In genomic region chr1:107963601-107964396, GRCh38 we compare ENCODE assay signal across 1 cellular context.
A peak's percentile ranks its signal among the peaks of the same experiment; 100 is the strongest.
TF ChIP-seq lines count a peak whose summit lies in the region.

No MANE protein-coding gene starts in this region.

TF ChIP-seq in GM12878, 131 proteins besides CTCF, POLR2A, EP300 and RAD21 (continued from another document and continues in another):
- no peak for TF ChIP-seq ATF2 (IDR thresholded peaks at IDR 0.05; ENCODE audit: low read length)
- 0 out of 3 replicates have a peak, but pooled peaks of 1 of the 2 experiments have one; percentile 8 for TF ChIP-seq EGR1 (IDR thresholded peaks at IDR 0.05; ENCODE audit: borderline replicate concordance in 1 of 2, low read depth in 2 of 2, low read length in 2 of 2)
- TF ChIP-seq CHD2 (IDR thresholded peaks at IDR 0.05; ENCODE audit: borderline replicate concordance, low read depth, low read length), result 0 out of 2 replicates have a peak, but pooled peaks have one; percentile 12
- no peak for TF ChIP-seq ZNF622 (IDR thresholded peaks at IDR 0.05)
- TF ChIP-seq POLR2AphosphoS5 (IDR thresholded peaks at IDR 0.05; ENCODE audit: low read length), result no peak
- no peak for TF ChIP-seq SIX5 (IDR thresholded peaks at IDR 0.05; ENCODE audit: low read depth, low read length, severe bottlenecking)
- no peak for TF ChIP-seq SMARCA5 (IDR thresholded peaks at IDR 0.05)
- no peak for TF ChIP-seq IRF4 (IDR thresholded peaks at IDR 0.05; ENCODE audit: low read depth, low read length)
- TF ChIP-seq MYC (IDR thresholded peaks at IDR 0.05; ENCODE audit: insufficient read depth, insufficient read length, insufficient replicate concordance, low read length, severe bottlenecking), result no peak
- TF ChIP-seq TCF12 (IDR thresholded peaks at IDR 0.05; ENCODE audit: low read depth, low read length), result no peak
- TF ChIP-seq HDAC6 (IDR thresholded peaks at IDR 0.05; ENCODE audit: unreplicated experiment), result no peak
- TF ChIP-seq, protein P1, sequence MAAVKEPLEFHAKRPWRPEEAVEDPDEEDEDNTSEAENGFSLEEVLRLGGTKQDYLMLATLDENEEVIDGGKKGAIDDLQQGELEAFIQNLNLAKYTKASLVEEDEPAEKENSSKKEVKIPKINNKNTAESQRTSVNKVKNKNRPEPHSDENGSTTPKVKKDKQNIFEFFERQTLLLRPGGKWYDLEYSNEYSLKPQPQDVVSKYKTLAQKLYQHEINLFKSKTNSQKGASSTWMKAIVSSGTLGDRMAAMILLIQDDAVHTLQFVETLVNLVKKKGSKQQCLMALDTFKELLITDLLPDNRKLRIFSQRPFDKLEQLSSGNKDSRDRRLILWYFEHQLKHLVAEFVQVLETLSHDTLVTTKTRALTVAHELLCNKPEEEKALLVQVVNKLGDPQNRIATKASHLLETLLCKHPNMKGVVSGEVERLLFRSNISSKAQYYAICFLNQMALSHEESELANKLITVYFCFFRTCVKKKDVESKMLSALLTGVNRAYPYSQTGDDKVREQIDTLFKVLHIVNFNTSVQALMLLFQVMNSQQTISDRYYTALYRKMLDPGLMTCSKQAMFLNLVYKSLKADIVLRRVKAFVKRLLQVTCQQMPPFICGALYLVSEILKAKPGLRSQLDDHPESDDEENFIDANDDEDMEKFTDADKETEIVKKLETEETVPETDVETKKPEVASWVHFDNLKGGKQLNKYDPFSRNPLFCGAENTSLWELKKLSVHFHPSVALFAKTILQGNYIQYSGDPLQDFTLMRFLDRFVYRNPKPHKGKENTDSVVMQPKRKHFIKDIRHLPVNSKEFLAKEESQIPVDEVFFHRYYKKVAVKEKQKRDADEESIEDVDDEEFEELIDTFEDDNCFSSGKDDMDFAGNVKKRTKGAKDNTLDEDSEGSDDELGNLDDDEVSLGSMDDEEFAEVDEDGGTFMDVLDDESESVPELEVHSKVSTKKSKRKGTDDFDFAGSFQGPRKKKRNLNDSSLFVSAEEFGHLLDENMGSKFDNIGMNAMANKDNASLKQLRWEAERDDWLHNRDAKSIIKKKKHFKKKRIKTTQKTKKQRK (IDR thresholded peaks at IDR 0.05; ENCODE audit: low read depth, low read length), result no peak
- TF ChIP-seq BCL11A (IDR thresholded peaks at IDR 0.05; ENCODE audit: low read depth, low read length), result no peak
- TF ChIP-seq, protein P2, sequence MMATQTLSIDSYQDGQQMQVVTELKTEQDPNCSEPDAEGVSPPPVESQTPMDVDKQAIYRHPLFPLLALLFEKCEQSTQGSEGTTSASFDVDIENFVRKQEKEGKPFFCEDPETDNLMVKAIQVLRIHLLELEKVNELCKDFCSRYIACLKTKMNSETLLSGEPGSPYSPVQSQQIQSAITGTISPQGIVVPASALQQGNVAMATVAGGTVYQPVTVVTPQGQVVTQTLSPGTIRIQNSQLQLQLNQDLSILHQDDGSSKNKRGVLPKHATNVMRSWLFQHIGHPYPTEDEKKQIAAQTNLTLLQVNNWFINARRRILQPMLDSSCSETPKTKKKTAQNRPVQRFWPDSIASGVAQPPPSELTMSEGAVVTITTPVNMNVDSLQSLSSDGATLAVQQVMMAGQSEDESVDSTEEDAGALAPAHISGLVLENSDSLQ (IDR thresholded peaks at IDR 0.05), result 0 out of 2 replicates have a peak, but pooled peaks have one; percentile 22
- no peak for TF ChIP-seq LARP7 (IDR thresholded peaks at IDR 0.05)
- TF ChIP-seq, protein P3, sequence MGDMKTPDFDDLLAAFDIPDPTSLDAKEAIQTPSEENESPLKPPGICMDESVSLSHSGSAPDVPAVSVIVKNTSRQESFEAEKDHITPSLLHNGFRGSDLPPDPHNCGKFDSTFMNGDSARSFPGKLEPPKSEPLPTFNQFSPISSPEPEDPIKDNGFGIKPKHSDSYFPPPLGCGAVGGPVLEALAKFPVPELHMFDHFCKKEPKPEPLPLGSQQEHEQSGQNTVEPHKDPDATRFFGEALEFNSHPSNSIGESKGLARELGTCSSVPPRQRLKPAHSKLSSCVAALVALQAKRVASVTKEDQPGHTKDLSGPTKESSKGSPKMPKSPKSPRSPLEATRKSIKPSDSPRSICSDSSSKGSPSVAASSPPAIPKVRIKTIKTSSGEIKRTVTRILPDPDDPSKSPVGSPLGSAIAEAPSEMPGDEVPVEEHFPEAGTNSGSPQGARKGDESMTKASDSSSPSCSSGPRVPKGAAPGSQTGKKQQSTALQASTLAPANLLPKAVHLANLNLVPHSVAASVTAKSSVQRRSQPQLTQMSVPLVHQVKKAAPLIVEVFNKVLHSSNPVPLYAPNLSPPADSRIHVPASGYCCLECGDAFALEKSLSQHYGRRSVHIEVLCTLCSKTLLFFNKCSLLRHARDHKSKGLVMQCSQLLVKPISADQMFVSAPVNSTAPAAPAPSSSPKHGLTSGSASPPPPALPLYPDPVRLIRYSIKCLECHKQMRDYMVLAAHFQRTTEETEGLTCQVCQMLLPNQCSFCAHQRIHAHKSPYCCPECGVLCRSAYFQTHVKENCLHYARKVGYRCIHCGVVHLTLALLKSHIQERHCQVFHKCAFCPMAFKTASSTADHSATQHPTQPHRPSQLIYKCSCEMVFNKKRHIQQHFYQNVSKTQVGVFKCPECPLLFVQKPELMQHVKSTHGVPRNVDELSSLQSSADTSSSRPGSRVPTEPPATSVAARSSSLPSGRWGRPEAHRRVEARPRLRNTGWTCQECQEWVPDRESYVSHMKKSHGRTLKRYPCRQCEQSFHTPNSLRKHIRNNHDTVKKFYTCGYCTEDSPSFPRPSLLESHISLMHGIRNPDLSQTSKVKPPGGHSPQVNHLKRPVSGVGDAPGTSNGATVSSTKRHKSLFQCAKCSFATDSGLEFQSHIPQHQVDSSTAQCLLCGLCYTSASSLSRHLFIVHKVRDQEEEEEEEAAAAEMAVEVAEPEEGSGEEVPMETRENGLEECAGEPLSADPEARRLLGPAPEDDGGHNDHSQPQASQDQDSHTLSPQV (IDR thresholded peaks at IDR 0.05), result no peak
- no peak for TF ChIP-seq ZZZ3 (IDR thresholded peaks at IDR 0.05; ENCODE audit: control insufficient read depth, insufficient read length, low read depth)
- TF ChIP-seq POU2F2 (IDR thresholded peaks at IDR 0.05; ENCODE audit: borderline replicate concordance, low read depth, low read length), result no peak
- TF ChIP-seq JUND (IDR thresholded peaks at IDR 0.05; ENCODE audit: low read depth, low read length), result no peak
- TF ChIP-seq JUNB (IDR thresholded peaks at IDR 0.05), result peak; percentile 63
- no peak for TF ChIP-seq BRCA1 (IDR thresholded peaks at IDR 0.05; ENCODE audit: low read depth, low read length)
- TF ChIP-seq TARDBP (IDR thresholded peaks at IDR 0.05; ENCODE audit: borderline replicate concordance), result no peak
- TF ChIP-seq RFX5 (IDR thresholded peaks at IDR 0.05; ENCODE audit: low read depth, low read length), result no peak
- no peak for TF ChIP-seq CBFB (IDR thresholded peaks at IDR 0.05; ENCODE audit: low read depth)
- no peak for TF ChIP-seq GATAD2B (conservative IDR thresholded peaks at IDR 0.05; ENCODE audit: low read depth)
- TF ChIP-seq RELB (IDR thresholded peaks at IDR 0.05; ENCODE audit: low read depth), result no peak
- no peak for TF ChIP-seq NBN (IDR thresholded peaks at IDR 0.05)
- TF ChIP-seq HDAC2 (IDR thresholded peaks at IDR 0.05), result no peak
- TF ChIP-seq SP1 (IDR thresholded peaks at IDR 0.05; ENCODE audit: low read depth, low read length), result no peak
- no peak for TF ChIP-seq NKRF (conservative IDR thresholded peaks at IDR 0.05)
- 0 out of 2 replicates have a peak, but pooled peaks have one; percentile 22 for TF ChIP-seq SPI1 (IDR thresholded peaks at IDR 0.05; ENCODE audit: borderline replicate concordance, insufficient read depth, low read depth, low read length)
- TF ChIP-seq, protein P4, sequence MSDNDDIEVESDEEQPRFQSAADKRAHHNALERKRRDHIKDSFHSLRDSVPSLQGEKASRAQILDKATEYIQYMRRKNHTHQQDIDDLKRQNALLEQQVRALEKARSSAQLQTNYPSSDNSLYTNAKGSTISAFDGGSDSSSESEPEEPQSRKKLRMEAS (IDR thresholded peaks at IDR 0.05; ENCODE audit: low read depth, low read length), result 0 out of 2 replicates have a peak, but pooled peaks have one; percentile 41
- peak; percentile 89 for TF ChIP-seq EED (IDR thresholded peaks at IDR 0.05; ENCODE audit: low read depth)
- TF ChIP-seq PML (IDR thresholded peaks at IDR 0.05; ENCODE audit: low read length), result no peak
- TF ChIP-seq NFIC (IDR thresholded peaks at IDR 0.05; ENCODE audit: low read depth, low read length), result peak; percentile 83
- no peak for TF ChIP-seq E2F8 (IDR thresholded peaks at IDR 0.05; ENCODE audit: low read depth, partially characterized antibody)
- no peak for TF ChIP-seq SUZ12 (IDR thresholded peaks at IDR 0.05; ENCODE audit: unreplicated experiment)
- TF ChIP-seq FOS (IDR thresholded peaks at IDR 0.05; ENCODE audit: borderline replicate concordance, extremely low read depth, insufficient read length), result no peak
- no peak for TF ChIP-seq CREM (IDR thresholded peaks at IDR 0.05; ENCODE audit: low read depth)
- no peak for TF ChIP-seq MLLT1 (IDR thresholded peaks at IDR 0.05)
- TF ChIP-seq, protein P5, sequence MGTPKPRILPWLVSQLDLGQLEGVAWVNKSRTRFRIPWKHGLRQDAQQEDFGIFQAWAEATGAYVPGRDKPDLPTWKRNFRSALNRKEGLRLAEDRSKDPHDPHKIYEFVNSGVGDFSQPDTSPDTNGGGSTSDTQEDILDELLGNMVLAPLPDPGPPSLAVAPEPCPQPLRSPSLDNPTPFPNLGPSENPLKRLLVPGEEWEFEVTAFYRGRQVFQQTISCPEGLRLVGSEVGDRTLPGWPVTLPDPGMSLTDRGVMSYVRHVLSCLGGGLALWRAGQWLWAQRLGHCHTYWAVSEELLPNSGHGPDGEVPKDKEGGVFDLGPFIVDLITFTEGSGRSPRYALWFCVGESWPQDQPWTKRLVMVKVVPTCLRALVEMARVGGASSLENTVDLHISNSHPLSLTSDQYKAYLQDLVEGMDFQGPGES (IDR thresholded peaks at IDR 0.05), result no peak
- TF ChIP-seq TBL1XR1 (IDR thresholded peaks at IDR 0.05; ENCODE audit: low read depth, low read length), result 0 out of 2 replicates have a peak, but pooled peaks have one; percentile 50
- TF ChIP-seq NR2F1 (conservative IDR thresholded peaks at IDR 0.05), result no peak
- 0 out of 2 replicates have a peak, but pooled peaks have one; percentile 35 for TF ChIP-seq CREB1 (IDR thresholded peaks at IDR 0.05; ENCODE audit: low read depth)
- no peak for TF ChIP-seq WRNIP1 (IDR thresholded peaks at IDR 0.05; ENCODE audit: borderline replicate concordance, low read depth, low read length)
